In the genomic region with DNA sequence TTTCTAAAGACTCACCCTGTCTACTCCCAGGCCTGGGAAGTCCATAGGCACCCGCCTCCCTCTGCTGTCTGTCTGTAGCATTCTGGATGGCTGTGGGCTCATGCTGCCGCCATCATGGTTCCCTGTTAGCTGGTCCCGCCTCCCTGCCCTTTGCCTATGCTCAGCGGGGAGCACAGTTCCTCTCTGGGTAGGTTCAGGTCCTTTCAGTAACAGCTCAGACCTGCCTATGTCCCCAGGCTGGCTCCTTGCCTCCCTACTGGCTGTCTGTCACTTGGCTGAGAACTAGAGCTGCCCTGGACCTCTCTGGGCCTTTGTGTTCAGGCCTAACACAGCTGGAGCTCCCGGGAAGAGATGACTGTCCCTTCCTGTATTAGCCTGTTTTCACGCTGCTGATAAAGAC, we compare ENCODE assay signal across 17 cellular contexts.
"Had no signal": no experiment of that assay in that cellular context is flagged by ENCODE, and none has a peak within 500 bp of the region (broad histone marks: within the 10 kb centered on the region; RNA-seq: fewer than 3 reads in every experiment).

No MANE protein-coding gene starts in this region.

- ATAC-seq: esophagus mucosa, natural killer cell, sciatic nerve had no signal

- H3K27ac Mint-ChIP-seq: mesothelial cell of epicardium, natural killer cell had no signal

- H3K4me3 ChIP-seq: colonic mucosa, heart right ventricle, prostate gland, spleen had no signal

- H3K36me3 ChIP-seq: colonic mucosa, heart right ventricle, prostate gland had no signal

- H3K4me1 ChIP-seq: colonic mucosa, prostate gland had no signal

- H3K9ac ChIP-seq: parathyroid adenoma had no signal

- H3K36me3 Mint-ChIP-seq: mesothelial cell of epicardium, natural killer cell had no signal

- H3K9me3 ChIP-seq: colonic mucosa, prostate gland had no signal

- H3K27ac ChIP-seq: colonic mucosa, parathyroid adenoma, prostate gland, spleen had no signal

- H3K27me3 ChIP-seq: colonic mucosa, heart right ventricle, spleen had no signal

- H3K4me3 Mint-ChIP-seq: mesothelial cell of epicardium, natural killer cell had no signal

- DNase-seq: colonic mucosa; effector CD4-positive, alpha-beta T cell; heart right ventricle; kidney glomerular epithelial cell; mammary epithelial cell; natural killer cell; spleen; stimulated activated CD4-positive, alpha-beta T cell treated with anti-CD3 and anti-CD28 coated beads, Interleukin-15, amount 100 ng/mL, for 24 hours; stimulated activated CD4-positive, alpha-beta T cell treated with anti-CD3 and anti-CD28 coated beads, Interleukin-1b, Interleukin-23, amount 100 ng/mL, for 48 hours; stimulated activated CD4-positive, alpha-beta T cell treated with anti-CD3 and anti-CD28 coated beads, Interleukin-4, amount 100 ng/mL, for 24 hours; stimulated activated naive CD4-positive, alpha-beta T cell treated with Interleukin-2 at 50 U/mL for 16 hours; trophoblast cell had no signal
